1 cellular context compared by ENCODE assay signal in the genomic region with DNA sequence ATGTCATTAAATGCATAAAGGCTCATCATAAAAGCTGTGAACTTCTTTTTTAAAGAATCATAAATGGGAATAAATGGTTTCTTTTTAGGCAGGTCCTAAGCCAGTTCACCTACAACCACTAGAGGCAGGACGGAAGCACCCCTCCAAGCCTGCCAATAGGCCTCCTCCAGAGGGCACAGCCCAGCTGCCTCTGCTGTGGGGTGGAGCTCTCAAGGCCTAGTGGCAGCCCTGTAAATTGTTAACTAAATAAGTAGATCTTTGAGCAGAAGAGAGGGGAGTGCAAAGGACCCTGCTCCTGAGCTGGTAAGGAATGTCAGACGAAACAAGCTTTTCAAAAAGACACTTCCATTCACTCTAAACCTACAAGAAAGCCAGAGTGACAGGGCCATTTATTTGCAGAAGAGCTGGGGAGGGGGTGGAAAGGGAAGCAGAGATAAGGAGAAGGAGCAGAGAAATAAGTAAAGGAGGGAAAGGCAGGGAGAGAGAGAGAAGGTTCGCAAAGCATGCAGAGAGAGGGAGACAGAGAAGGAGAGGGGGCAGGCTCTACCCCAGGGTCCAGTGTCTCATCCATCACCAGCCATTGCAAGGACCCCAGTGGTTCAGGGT.
A peak's percentile ranks its signal among the peaks of the same experiment; 100 is the strongest.
TF ChIP-seq lines count a peak whose summit lies in the region.

No MANE protein-coding gene starts in this region.

TF ChIP-seq in HepG2, 621 proteins besides CTCF, POLR2A, EP300 and RAD21 (continued from another document):
- TF ChIP-seq, protein P1, sequence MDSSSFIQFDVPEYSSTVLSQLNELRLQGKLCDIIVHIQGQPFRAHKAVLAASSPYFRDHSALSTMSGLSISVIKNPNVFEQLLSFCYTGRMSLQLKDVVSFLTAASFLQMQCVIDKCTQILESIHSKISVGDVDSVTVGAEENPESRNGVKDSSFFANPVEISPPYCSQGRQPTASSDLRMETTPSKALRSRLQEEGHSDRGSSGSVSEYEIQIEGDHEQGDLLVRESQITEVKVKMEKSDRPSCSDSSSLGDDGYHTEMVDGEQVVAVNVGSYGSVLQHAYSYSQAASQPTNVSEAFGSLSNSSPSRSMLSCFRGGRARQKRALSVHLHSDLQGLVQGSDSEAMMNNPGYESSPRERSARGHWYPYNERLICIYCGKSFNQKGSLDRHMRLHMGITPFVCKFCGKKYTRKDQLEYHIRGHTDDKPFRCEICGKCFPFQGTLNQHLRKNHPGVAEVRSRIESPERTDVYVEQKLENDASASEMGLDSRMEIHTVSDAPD (CRISPR knock-in tag; IDR thresholded peaks at IDR 0.05) = no peak
- TF ChIP-seq GABPA (IDR thresholded peaks at IDR 0.05; ENCODE audit: low read depth, low read length) (no peak), GABPA (CRISPR knock-in tag; IDR thresholded peaks at IDR 0.05; ENCODE audit: low read depth) (peak; percentile 61; the same call in 1 of the 2 replicates)
